28 cellular contexts compared by ENCODE assay signal in genomic region chr16:85314633-85315032, GRCh38.
A peak's percentile ranks its signal among the peaks of the same experiment; 100 is the strongest.
DNase-seq lines count a peak whose midpoint lies in the region; ATAC-seq and TF ChIP-seq lines count a peak whose summit lies in the region.
"Had no signal": no experiment of that assay in that cellular context is flagged by ENCODE, and none has a peak within 500 bp of the region (broad histone marks: within the 10 kb centered on the region; RNA-seq: fewer than 3 reads in every experiment).

No MANE protein-coding gene starts in this region.

- intact Hi-C loops in Panc1 (cut with micrococcal nuclease; ENCODE audit: unreplicated experiment): no loop called here

- peaks cover 47% of the 10 kb centered on the region for H3K4me1 ChIP-seq in Panc1 (ENCODE audit: control insufficient read depth, insufficient read depth, low read length)

- H3K4me1 Mint-ChIP-seq in stimulated activated naive B cell treated with anti-CD40 and anti-IgM and Interleukin-4, amounts not matched to agents 10 μg/mL and 1 μg/mL and 100 μg/mL, for 72 hours: peaks cover 41 to 52% of the 10 kb centered on the region in 2 donors

- peak overlapping the region; percentile 69; the same call in 1 of the 2 replicates for H3K27ac ChIP-seq in Panc1 (ENCODE audit: low read length)
- H3K27ac ChIP-seq: 22Rv1, heart left ventricle, SK-N-MC had no signal

- peak; percentile 51 for DNase-seq in NCI-H1694 treated with DMSO at 0.1 percent for 48 hours (lab: John Stamatoyannopoulos, UW)
- DNase-seq in NCI-H1694 (lab: John Stamatoyannopoulos, UW): no peak
- DNase-seq in Panc1 (ENCODE audit: low read depth, low spot score): no peak
- DNase-seq in left kidney (ENCODE audit: low read depth, low spot score): peak; percentile 90
- no peak for DNase-seq in stimulated activated naive B cell treated with anti-CD40 and anti-IgM and Interleukin-4, amounts not matched to agents 10 μg/mL and 1 μg/mL and 100 μg/mL, for 72 hours
- no peak for DNase-seq in NOMO-1 (lab: John Stamatoyannopoulos, UW; ENCODE audit: unreplicated experiment in 2 of 2)
- DNase-seq: activated CD4-positive, CD25-positive, alpha-beta regulatory T cell; activated gamma-delta T cell treated with Interleukin-2 at 50 U/mL for 16 hours; activated naive CD8-positive, alpha-beta T cell treated with anti-CD3 and anti-CD28 coated beads, Interleukin-2, amount 10 ng/mL, durations not matched to agents 7 days and 5 days; activated T-cell treated with anti-CD3 and anti-CD28 coated beads, Interleukin-2, amount 50 U/mL, for 48 hours; CD4-positive, CD25-positive, alpha-beta regulatory T cell; GOT3; heart left ventricle; midbrain; naive thymus-derived CD4-positive, alpha-beta T cell; NCI-H1092 treated with DMSO at 0.1 percent for 48 hours; NCI-H1930; NCI-H226; NCI-H774; small intestine; stimulated activated naive CD4-positive, alpha-beta T cell; testis had no signal

- no peaks in the 10 kb centered on the region for H3K9me3 ChIP-seq in Panc1 (ENCODE audit: control insufficient read depth, insufficient read depth, low read depth, low read length)
- H3K9me3 ChIP-seq: heart left ventricle, testis had no signal

- peak overlapping the region; percentile 14 for H3K27ac Mint-ChIP-seq in stimulated activated naive B cell treated with anti-CD40 and anti-IgM and Interleukin-4, amounts not matched to agents 10 μg/mL and 1 μg/mL and 100 μg/mL, for 72 hours
- H3K27ac Mint-ChIP-seq: activated naive CD8-positive, alpha-beta T cell treated with anti-CD3 and anti-CD28 coated beads, Interleukin-2, amount 10 ng/mL, durations not matched to agents 7 days and 5 days; T-helper 1 cell treated with Interleukin-12 subunit alpha and Interleukin-12 subunit beta and Interleukin-4 antibody, amounts not matched to agents 30 μg/mL and 1 μg/mL, for 36 hours had no signal

- H3K4me3 ChIP-seq in Panc1 (ENCODE audit: low read depth in 2 of 2, low read length in 2 of 2): no peak overlapping the region
- H3K4me3 ChIP-seq: heart left ventricle, SK-N-MC, testis had no signal

- BruUV-seq in Panc1 (replicated peaks; lab: Mats Ljungman, UMichigan): no TSS peak

- POLR2A ChIA-PET in Panc1 (lab: Charles Lee): no interaction called here

- H3K36me3 ChIP-seq in Panc1 (ENCODE audit: control insufficient read depth, insufficient read depth, low read length): no peaks in the 10 kb centered on the region
- H3K36me3 ChIP-seq: heart left ventricle had no signal

- CTCF ChIA-PET in Panc1 (lab: Charles Lee): interaction anchor here (0.7 to 1.0 kb wide), 2 partner anchors 10 to 82 kb away, joined by 3 to 6 read pairs; no protein-coding TSS in a partner anchor

- no peaks in the 10 kb centered on the region for H3K27me3 Mint-ChIP-seq in stimulated activated naive B cell treated with anti-CD40 and anti-IgM and Interleukin-4, amounts not matched to agents 10 μg/mL and 1 μg/mL and 100 μg/mL, for 72 hours
- H3K27me3 Mint-ChIP-seq: activated naive CD8-positive, alpha-beta T cell treated with anti-CD3 and anti-CD28 coated beads, Interleukin-2, amount 10 ng/mL, durations not matched to agents 7 days and 5 days; CD4-positive, CD25-positive, alpha-beta regulatory T cell had no signal

- no peaks in the 10 kb centered on the region for H3K9me3 Mint-ChIP-seq in stimulated activated naive B cell treated with anti-CD40 and anti-IgM and Interleukin-4, amounts not matched to agents 10 μg/mL and 1 μg/mL and 100 μg/mL, for 72 hours
- H3K9me3 Mint-ChIP-seq: activated naive CD8-positive, alpha-beta T cell treated with anti-CD3 and anti-CD28 coated beads, Interleukin-2, amount 10 ng/mL, durations not matched to agents 7 days and 5 days; CD4-positive, CD25-positive, alpha-beta regulatory T cell; central memory CD8-positive, alpha-beta T cell; naive thymus-derived CD4-positive, alpha-beta T cell; T-helper 1 cell treated with Interleukin-12 subunit alpha and Interleukin-12 subunit beta and Interleukin-4 antibody, amounts not matched to agents 30 μg/mL and 1 μg/mL, for 36 hours had no signal

- TF ChIP-seq CTCF in Panc1 (IDR thresholded peaks at IDR 0.05): no peak

- no peak for ATAC-seq in Panc1
- ATAC-seq in stimulated activated naive B cell treated with anti-CD40 and anti-IgM and Interleukin-4, amounts not matched to agents 10 μg/mL and 1 μg/mL and 100 μg/mL, for 72 hours (replicated peaks): no peak
- ATAC-seq in GM19463 (IDR thresholded peaks at IDR 0.05; ENCODE audit: unreplicated experiment): no peak
- no peak for ATAC-seq in HG02970 (IDR thresholded peaks at IDR 0.05; ENCODE audit: low FRiP score, unreplicated experiment)
- ATAC-seq: heart left ventricle; naive thymus-derived CD4-positive, alpha-beta T cell had no signal

- no peaks in the 10 kb centered on the region for H3K27me3 ChIP-seq in Panc1 (ENCODE audit: control insufficient read depth, insufficient read depth, low read length)
- H3K27me3 ChIP-seq: heart left ventricle, testis had no signal

- in situ Hi-C loops in Panc1 (cut with HindIII; ENCODE audit: low pct_unique_long_range_greater_than_20kb, low sequenced_read_pairs): no loop called here

- H3K4me3 Mint-ChIP-seq in stimulated activated naive B cell treated with anti-CD40 and anti-IgM and Interleukin-4, amounts not matched to agents 10 μg/mL and 1 μg/mL and 100 μg/mL, for 72 hours: no peak overlapping the region
- H3K4me3 Mint-ChIP-seq: activated naive CD8-positive, alpha-beta T cell treated with anti-CD3 and anti-CD28 coated beads, Interleukin-2, amount 10 ng/mL, durations not matched to agents 7 days and 5 days; central memory CD8-positive, alpha-beta T cell; naive thymus-derived CD4-positive, alpha-beta T cell; T-helper 1 cell treated with Interleukin-12 subunit alpha and Interleukin-12 subunit beta and Interleukin-4 antibody, amounts not matched to agents 30 μg/mL and 1 μg/mL, for 36 hours had no signal

- H3K36me3 Mint-ChIP-seq in stimulated activated naive B cell treated with anti-CD40 and anti-IgM and Interleukin-4, amounts not matched to agents 10 μg/mL and 1 μg/mL and 100 μg/mL, for 72 hours: no peaks in the 10 kb centered on the region
- H3K36me3 Mint-ChIP-seq: activated naive CD8-positive, alpha-beta T cell treated with anti-CD3 and anti-CD28 coated beads, Interleukin-2, amount 10 ng/mL, durations not matched to agents 7 days and 5 days; CD4-positive, CD25-positive, alpha-beta regulatory T cell; naive thymus-derived CD4-positive, alpha-beta T cell had no signal

Comparison
In these comparisons a context has a peak if more than half of its experiments do, and no peak if none do; other contexts are left out.
1. DNase-seq: peak in NCI-H1694 treated with DMSO at 0.1 percent for 48 hours (single experiment) and left kidney (single experiment); none in NCI-H1694 (single experiment), Panc1 (single experiment), stimulated activated naive B cell treated with anti-CD40 and anti-IgM and Interleukin-4, amounts not matched to agents 10 μg/mL and 1 μg/mL and 100 μg/mL, for 72 hours (single experiment) and NOMO-1 (0 of 2).